In the genomic region with DNA sequence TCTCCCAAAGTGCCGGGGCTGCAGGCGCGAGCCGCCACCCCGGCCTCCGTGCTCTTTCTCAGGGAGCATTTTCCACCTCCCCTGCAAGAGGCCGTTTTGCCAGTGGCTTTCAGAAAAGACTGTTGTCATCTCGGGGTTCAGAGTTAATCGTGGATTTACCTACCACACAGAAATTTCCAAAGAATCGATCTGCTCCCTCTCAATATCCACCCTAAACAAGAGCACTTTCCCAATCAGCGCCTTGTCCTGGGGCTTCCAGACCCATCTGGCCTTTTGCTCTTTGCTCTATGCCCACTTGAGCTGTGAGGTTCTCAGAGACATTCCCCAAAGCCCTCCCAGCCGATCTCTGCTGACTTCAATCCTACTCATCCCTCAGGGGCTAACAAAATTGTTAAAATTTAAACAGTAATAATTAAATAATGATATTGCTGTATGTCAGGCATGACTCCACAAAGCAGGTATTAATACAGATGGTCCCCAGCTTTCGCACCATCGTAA, we compare ENCODE assay signal across 9 cellular contexts.
DNase-seq lines count a peak whose midpoint lies in the region; ATAC-seq and TF ChIP-seq lines count a peak whose summit lies in the region.
"Had no signal": no experiment of that assay in that cellular context is flagged by ENCODE, and none has a peak within 500 bp of the region (broad histone marks: within the 10 kb centered on the region; RNA-seq: fewer than 3 reads in every experiment).

No MANE protein-coding gene starts in this region.

- H3K27ac Mint-ChIP-seq in activated CD4-positive, alpha-beta T cell treated with anti-CD3 and anti-CD28 coated beads for 36 hours = peak overlapping the region; percentile 45
- H3K27ac Mint-ChIP-seq in stimulated activated naive B cell treated with anti-CD40 and anti-IgM and Interleukin-4, amounts not matched to agents 10 μg/mL and 1 μg/mL and 100 μg/mL, for 72 hours = peak overlapping the region; percentile 76
- H3K27ac Mint-ChIP-seq: progenitor cell of endocrine pancreas had no signal

- no peaks in the 10 kb centered on the region for H3K27me3 Mint-ChIP-seq in activated CD4-positive, alpha-beta T cell treated with anti-CD3 and anti-CD28 coated beads for 36 hours
- H3K27me3 Mint-ChIP-seq in stimulated activated naive B cell treated with anti-CD40 and anti-IgM and Interleukin-4, amounts not matched to agents 10 μg/mL and 1 μg/mL and 100 μg/mL, for 72 hours = no peaks in the 10 kb centered on the region

- no peak for DNase-seq in activated CD4-positive, alpha-beta T cell treated with anti-CD3 and anti-CD28 coated beads for 36 hours
- DNase-seq in activated CD4-positive, alpha-beta T cell treated with anti-CD3 and anti-CD28 coated beads for 1 hour = no peak
- DNase-seq in stimulated activated naive B cell treated with anti-CD40 and anti-IgM and Interleukin-4, amounts not matched to agents 10 μg/mL and 1 μg/mL and 100 μg/mL, for 72 hours = no peak
- no peak for DNase-seq in DMS79 treated with DMSO at 0.1 percent for 48 hours (lab: John Stamatoyannopoulos, UW)
- DNase-seq in NAMALWA (ENCODE audit: low spot score) = no peak
- no peak for DNase-seq in NCI-H226

- no peaks in the 10 kb centered on the region for H3K36me3 Mint-ChIP-seq in activated CD4-positive, alpha-beta T cell treated with anti-CD3 and anti-CD28 coated beads for 36 hours (ENCODE audit: low read depth)
- H3K36me3 Mint-ChIP-seq in stimulated activated naive B cell treated with anti-CD40 and anti-IgM and Interleukin-4, amounts not matched to agents 10 μg/mL and 1 μg/mL and 100 μg/mL, for 72 hours = no peaks in the 10 kb centered on the region

- no peak for TF ChIP-seq CTCF in VCaP (conservative IDR thresholded peaks at IDR 0.05)

- H3K27me3 ChIP-seq in layer of hippocampus (ENCODE audit: control insufficient read depth, insufficient read depth, low read length) = no peaks in the 10 kb centered on the region

- H3K4me1 Mint-ChIP-seq in activated CD4-positive, alpha-beta T cell treated with anti-CD3 and anti-CD28 coated beads for 36 hours = peaks cover 39% of the 10 kb centered on the region
- H3K4me1 Mint-ChIP-seq in stimulated activated naive B cell treated with anti-CD40 and anti-IgM and Interleukin-4, amounts not matched to agents 10 μg/mL and 1 μg/mL and 100 μg/mL, for 72 hours = peaks cover 7 to 12% of the 10 kb centered on the region in 2 donors

- peak overlapping the region; percentile 46 for H3K4me3 Mint-ChIP-seq in activated CD4-positive, alpha-beta T cell treated with anti-CD3 and anti-CD28 coated beads for 36 hours
- H3K4me3 Mint-ChIP-seq in stimulated activated naive B cell treated with anti-CD40 and anti-IgM and Interleukin-4, amounts not matched to agents 10 μg/mL and 1 μg/mL and 100 μg/mL, for 72 hours = peak overlapping the region; percentile 71 to 84

- CTCF ChIA-PET in activated CD4-positive, alpha-beta T cell treated with anti-CD3 and anti-CD28 coated beads for 36 hours (lab: Charles Lee) = interaction anchor here (0.5 to 4.2 kb wide), 36 partner anchors 9 to 1016 kb away, joined by 3 to 64 read pairs (median 4); partner anchors contain the start of genes RAD52 and WNK1

- intact Hi-C loops in activated CD4-positive, alpha-beta T cell treated with anti-CD3 and anti-CD28 coated beads for 36 hours (cut with DNase I, micrococcal nuclease) = loop anchor here (1.0 to 2.0 kb wide), 8 partner anchors 54 to 373 kb away; partner anchors contain the start of gene RAD52 (in 1 of the 2)

- H3K27ac ChIP-seq in VCaP = peak overlapping the region; percentile 53; the same call in 1 of the 2 replicates
- peak overlapping the region; percentile 49 for H3K27ac ChIP-seq in layer of hippocampus (ENCODE audit: low read depth, low read length)

- no peaks in the 10 kb centered on the region for H3K9me3 Mint-ChIP-seq in activated CD4-positive, alpha-beta T cell treated with anti-CD3 and anti-CD28 coated beads for 36 hours (ENCODE audit: low read depth)
- no peaks in the 10 kb centered on the region for H3K9me3 Mint-ChIP-seq in stimulated activated naive B cell treated with anti-CD40 and anti-IgM and Interleukin-4, amounts not matched to agents 10 μg/mL and 1 μg/mL and 100 μg/mL, for 72 hours

- ATAC-seq in activated CD4-positive, alpha-beta T cell treated with anti-CD3 and anti-CD28 coated beads for 36 hours = no peak
- no peak for ATAC-seq in stimulated activated naive B cell treated with anti-CD40 and anti-IgM and Interleukin-4, amounts not matched to agents 10 μg/mL and 1 μg/mL and 100 μg/mL, for 72 hours (replicated peaks)

- POLR2A ChIA-PET in activated CD4-positive, alpha-beta T cell treated with anti-CD3 and anti-CD28 coated beads for 36 hours (lab: Charles Lee) = interaction anchor here (0.9 to 2.0 kb wide), 3 partner anchors 175 to 373 kb away, joined by 3 to 8 read pairs (median 3); partner anchors contain the start of genes RAD52 and WNK1
